ENCODE assay signal across 21 cellular contexts in the genomic region with DNA sequence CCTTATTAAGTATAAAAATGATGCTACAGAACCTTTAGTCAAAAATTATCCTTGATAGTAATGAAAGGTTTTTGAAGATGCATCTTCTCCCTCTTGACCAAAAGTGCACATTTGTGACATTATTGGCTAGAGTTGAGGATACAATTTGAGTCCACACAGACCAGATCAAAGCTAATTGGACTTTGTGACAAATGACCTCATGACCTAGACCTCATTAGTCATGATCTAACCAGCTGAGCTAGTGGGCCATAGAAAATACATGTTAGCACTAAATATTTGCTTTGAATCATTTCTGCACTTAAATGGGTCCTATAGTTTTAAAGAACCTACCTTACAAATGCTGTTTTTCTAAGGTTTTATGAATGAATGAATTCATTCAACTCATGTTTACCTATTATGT.
"Had no signal": no experiment of that assay in that cellular context is flagged by ENCODE, and none has a peak within 500 bp of the region (broad histone marks: within the 10 kb centered on the region; RNA-seq: fewer than 3 reads in every experiment).

No MANE protein-coding gene starts in this region.

- H3K27me3 Mint-ChIP-seq: activated CD4-positive, alpha-beta memory T cell treated with anti-CD3 and anti-CD28 coated beads for 36 hours; activated naive CD4-positive, alpha-beta T cell treated with anti-CD3 and anti-CD28 coated beads, Interleukin-2, amount 10 ng/mL, durations not matched to agents 7 days and 5 days; activated naive CD8-positive, alpha-beta T cell treated with anti-CD3 and anti-CD28 coated beads, Interleukin-2, amount 50 U/mL, for 24 hours; brain; memory B cell; natural killer cell treated with Interleukin-12 subunit alpha and Interleukin-12 subunit beta and Interleukin-15 and Interleukin-18, amount 100 ng/mL, for 72 hours; stimulated activated naive CD8-positive, alpha-beta T cell treated with anti-CD3 and anti-CD28 coated beads, Interleukin-15, Interleukin-2, amounts not matched to agents 100 ng/mL and 50 ng/mL, for 24 hours had no signal

- ATAC-seq: activated naive CD8-positive, alpha-beta T cell treated with anti-CD3 and anti-CD28 coated beads, Interleukin-2, amount 50 U/mL, for 24 hours; activated T-cell treated with anti-CD3 and anti-CD28 coated beads, Interleukin-2, amount 50 U/mL, for 72 hours; natural killer cell treated with Interleukin-12 subunit alpha and Interleukin-12 subunit beta and Interleukin-15 and Interleukin-18, amount 100 ng/mL, for 72 hours had no signal

- H3K4me1 Mint-ChIP-seq: activated naive CD4-positive, alpha-beta T cell treated with anti-CD3 and anti-CD28 coated beads, Interleukin-2, amount 10 ng/mL, durations not matched to agents 7 days and 5 days had no signal

- H2AFZ ChIP-seq: hepatocyte had no signal

- H3K4me3 Mint-ChIP-seq: activated CD4-positive, alpha-beta memory T cell treated with anti-CD3 and anti-CD28 coated beads for 36 hours; activated naive CD4-positive, alpha-beta T cell treated with anti-CD3 and anti-CD28 coated beads, Interleukin-2, amount 10 ng/mL, durations not matched to agents 7 days and 5 days; activated naive CD8-positive, alpha-beta T cell treated with anti-CD3 and anti-CD28 coated beads, Interleukin-2, amount 50 U/mL, for 24 hours; activated T-cell treated with anti-CD3 and anti-CD28 coated beads, Interleukin-2, amount 50 U/mL, for 72 hours; brain; immature natural killer cell; memory B cell; natural killer cell treated with Interleukin-12 subunit alpha and Interleukin-12 subunit beta and Interleukin-15 and Interleukin-18, amount 100 ng/mL, for 72 hours; stimulated activated naive CD8-positive, alpha-beta T cell treated with anti-CD3 and anti-CD28 coated beads, Interleukin-15, Interleukin-2, amounts not matched to agents 100 ng/mL and 50 ng/mL, for 24 hours had no signal

- H3K4me3 ChIP-seq: hepatocyte, ovary, prostate gland, right atrium auricular region, tibial nerve had no signal

- H3K4me1 ChIP-seq: prostate gland, right atrium auricular region had no signal

- FAIRE-seq: endometrium had no signal

- H3K9me3 ChIP-seq: ovary, prostate gland, right atrium auricular region, tibial nerve had no signal

- H3K27me3 ChIP-seq: hepatocyte, ovary, right atrium auricular region, tibial nerve had no signal

- H3K4me2 ChIP-seq: hepatocyte had no signal

- H3K9me3 Mint-ChIP-seq: activated naive CD4-positive, alpha-beta T cell treated with anti-CD3 and anti-CD28 coated beads, Interleukin-2, amount 10 ng/mL, durations not matched to agents 7 days and 5 days had no signal

- H3K27ac Mint-ChIP-seq: activated CD4-positive, alpha-beta memory T cell treated with anti-CD3 and anti-CD28 coated beads for 36 hours; activated naive CD4-positive, alpha-beta T cell treated with anti-CD3 and anti-CD28 coated beads, Interleukin-2, amount 10 ng/mL, durations not matched to agents 7 days and 5 days; activated T-cell treated with anti-CD3 and anti-CD28 coated beads, Interleukin-2, amount 50 U/mL, for 72 hours; immature natural killer cell; memory B cell; natural killer cell treated with Interleukin-12 subunit alpha and Interleukin-12 subunit beta and Interleukin-15 and Interleukin-18, amount 100 ng/mL, for 72 hours had no signal

- H3K36me3 ChIP-seq: ovary, prostate gland, right atrium auricular region, tibial nerve had no signal

- H3K79me2 ChIP-seq: hepatocyte had no signal

- DNase-seq: activated CD4-positive, alpha-beta memory T cell treated with anti-CD3 and anti-CD28 coated beads for 36 hours; activated CD4-positive, alpha-beta T cell treated with anti-CD3 and anti-CD28 coated beads for 48 hours; activated effector memory CD4-positive, alpha-beta T cell treated with Interleukin-2 at 50 U/mL for 16 hours; activated naive CD4-positive, alpha-beta T cell treated with anti-CD3 and anti-CD28 coated beads, Interleukin-2, amount 10 ng/mL, durations not matched to agents 7 days and 5 days; activated naive CD8-positive, alpha-beta T cell treated with anti-CD3 and anti-CD28 coated beads, Interleukin-2, amount 50 U/mL, for 24 hours; activated T-cell treated with anti-CD3 and anti-CD28 coated beads, Interleukin-2, amount 50 U/mL, for 72 hours; effector CD4-positive, alpha-beta T cell; foreskin melanocyte; glutamatergic neuron; immature natural killer cell; ovary; stimulated activated CD4-positive, alpha-beta T cell treated with anti-CD3 and anti-CD28 coated beads, Interleukin-12 subunit alpha, Interleukin-12 subunit beta, amount 100 ng/mL, for 4 hours had no signal

- H3K36me3 Mint-ChIP-seq: activated naive CD4-positive, alpha-beta T cell treated with anti-CD3 and anti-CD28 coated beads, Interleukin-2, amount 10 ng/mL, durations not matched to agents 7 days and 5 days; natural killer cell treated with Interleukin-12 subunit alpha and Interleukin-12 subunit beta and Interleukin-15 and Interleukin-18, amount 100 ng/mL, for 72 hours had no signal

- H3K27ac ChIP-seq: hepatocyte, ovary, prostate gland, right atrium auricular region, tibial nerve had no signal
